In genomic region chr3:177169936-177170722, GRCh38 we compare ENCODE assay signal across 15 cellular contexts. TPM values are rescaled to one million over a fixed set of nuclear protein-coding genes. Genes with fewer than 3 reads are reported as not detected.
A peak's percentile ranks its signal among the peaks of the same experiment; 100 is the strongest.
DNase-seq lines count a peak whose midpoint lies in the region; ATAC-seq and TF ChIP-seq lines count a peak whose summit lies in the region.
"Had no signal": no experiment of that assay in that cellular context is flagged by ENCODE, and none has a peak within 500 bp of the region (broad histone marks: within the 10 kb centered on the region; RNA-seq: fewer than 3 reads in every experiment).

No MANE protein-coding gene starts in this region.

- intact Hi-C loops in activated T-helper 2 cell treated with anti-CD3 and anti-CD28 coated beads, Interferon-gamma antibody, Interleukin-2, Interleukin-4, amounts not matched to agents 10 μg/mL and 5 μg/mL and 100 μg/mL, durations not matched to agents 14 hours and 24 hours and 36 hours (cut with micrococcal nuclease) = no loop called here

- H3K4me1 Mint-ChIP-seq in activated T-helper 2 cell treated with anti-CD3 and anti-CD28 coated beads, Interferon-gamma antibody, Interleukin-2, Interleukin-4, amounts not matched to agents 10 μg/mL and 5 μg/mL and 100 μg/mL, durations not matched to agents 14 hours and 24 hours and 36 hours (ENCODE audit: low read depth) = peaks cover 33% of the 10 kb centered on the region
- peaks cover 51 to 79% (median 72%) of the 10 kb centered on the region in 3 donors for H3K4me1 Mint-ChIP-seq in naive B cell

- peaks cover 0 to 3% of the 10 kb centered on the region in 2 experiments; a peak in 2 of 3 replicates for H3K36me3 ChIP-seq in HEK293 (ENCODE audit: control insufficient read depth in 2 of 2, insufficient read depth in 1 of 2, low read length in 2 of 2)

- no peak overlapping the region for H3K4me3 ChIP-seq in HEK293 (ENCODE audit: low read depth, low read length)

- H3K4me3 Mint-ChIP-seq in activated T-helper 2 cell treated with anti-CD3 and anti-CD28 coated beads, Interferon-gamma antibody, Interleukin-2, Interleukin-4, amounts not matched to agents 10 μg/mL and 5 μg/mL and 100 μg/mL, durations not matched to agents 14 hours and 24 hours and 36 hours (ENCODE audit: low read depth) = no peak overlapping the region
- peak overlapping the region in 4 of 8 donors; percentile 8 to 78 (median 49) for H3K4me3 Mint-ChIP-seq in naive B cell

- no peaks in the 10 kb centered on the region for H3K27me3 Mint-ChIP-seq in activated T-helper 2 cell treated with anti-CD3 and anti-CD28 coated beads, Interferon-gamma antibody, Interleukin-2, Interleukin-4, amounts not matched to agents 10 μg/mL and 5 μg/mL and 100 μg/mL, durations not matched to agents 14 hours and 24 hours and 36 hours (ENCODE audit: low read depth)
- H3K27me3 Mint-ChIP-seq in naive B cell = no peaks in the 10 kb centered on the region

- H3K36me3 Mint-ChIP-seq in activated T-helper 2 cell treated with anti-CD3 and anti-CD28 coated beads, Interferon-gamma antibody, Interleukin-2, Interleukin-4, amounts not matched to agents 10 μg/mL and 5 μg/mL and 100 μg/mL, durations not matched to agents 14 hours and 24 hours and 36 hours (ENCODE audit: low read depth) = peaks cover 57% of the 10 kb centered on the region
- H3K36me3 Mint-ChIP-seq in naive B cell = peaks cover 9 to 16% of the 10 kb centered on the region in 2 donors

- CTCF ChIA-PET in HEK293 (lab: Yijun Ruan, JAX) = no interaction called here

- H3K27ac ChIP-seq in HEK293 (ENCODE audit: extremely low read depth, low read depth, low read length) = no peak overlapping the region

- peak overlapping the region; percentile 40 for H3K27ac Mint-ChIP-seq in activated T-helper 2 cell treated with anti-CD3 and anti-CD28 coated beads, Interferon-gamma antibody, Interleukin-2, Interleukin-4, amounts not matched to agents 10 μg/mL and 5 μg/mL and 100 μg/mL, durations not matched to agents 14 hours and 24 hours and 36 hours
- peak overlapping the region in 5 of 6 donors; percentile 16 to 74 (median 51) for H3K27ac Mint-ChIP-seq in naive B cell

- ATAC-seq in naive B cell (ENCODE audit: low read depth in 2 of 2) = no peak
- ATAC-seq: left ventricle myocardium superior, sciatic nerve had no signal

- no peaks in the 10 kb centered on the region for H3K4me1 ChIP-seq in HEK293 (ENCODE audit: control insufficient read depth, insufficient read depth, low read length)

- peak; percentile 22 for DNase-seq in DMS79 treated with DMSO at 0.1 percent for 48 hours (lab: John Stamatoyannopoulos, UW)
- no peak for DNase-seq in DMS79 (lab: John Stamatoyannopoulos, UW)
- DNase-seq in activated T-helper 2 cell treated with anti-CD3 and anti-CD28 coated beads, Interferon-gamma antibody, Interleukin-2, Interleukin-4, amounts not matched to agents 10 μg/mL and 5 μg/mL and 100 μg/mL, durations not matched to agents 14 hours and 24 hours and 36 hours (ENCODE audit: low spot score) = no peak
- DNase-seq in naive B cell = no peak
- DNase-seq in ureter (ENCODE audit: low spot score) = no peak
- no peak for DNase-seq in medulla oblongata (ENCODE audit: extremely low spot score)
- DNase-seq in KG1 (lab: John Stamatoyannopoulos, UW) = no peak
- DNase-seq: 8988T; activated CD8-positive, alpha-beta memory T cell treated with anti-CD3 and anti-CD28 coated beads, Interleukin-2, amount 50 U/mL, for 4 hours; cortex of kidney; hippocampal formation; left ventricle myocardium superior; stimulated activated naive CD4-positive, alpha-beta T cell had no signal

- POLR2A ChIA-PET in HEK293 (lab: Yijun Ruan, JAX) = no interaction called here

- no peaks in the 10 kb centered on the region for H3K9me3 ChIP-seq in HEK293 (ENCODE audit: control insufficient read depth, insufficient read depth, low read depth, low read length)

- TF ChIP-seq CTCF in HEK293 (tag by site-specific recombination; IDR thresholded peaks at IDR 0.05) = no peak

- no peaks in the 10 kb centered on the region for H3K9me3 Mint-ChIP-seq in activated T-helper 2 cell treated with anti-CD3 and anti-CD28 coated beads, Interferon-gamma antibody, Interleukin-2, Interleukin-4, amounts not matched to agents 10 μg/mL and 5 μg/mL and 100 μg/mL, durations not matched to agents 14 hours and 24 hours and 36 hours
- peaks cover 0 to 10% (median 5%) of the 10 kb centered on the region in 7 donors for H3K9me3 Mint-ChIP-seq in naive B cell

TF ChIP-seq in HEK293, 187 proteins besides CTCF, POLR2A, EP300 and RAD21:
- TF ChIP-seq REPIN1 (tag by site-specific recombination; IDR thresholded peaks at IDR 0.05; ENCODE audit: low read depth) (no peak), ZEB2 (tag by site-specific recombination; IDR thresholded peaks at IDR 0.05) (0 out of 2 replicates have a peak, but pooled peaks have one; percentile 17), ZNF184 (tag by site-specific recombination; IDR thresholded peaks at IDR 0.05) (no peak), ZSCAN30 (tag by site-specific recombination; IDR thresholded peaks at IDR 0.05) (no peak), ZFHX2 (tag by site-specific recombination; conservative IDR thresholded peaks at IDR 0.05) (0 out of 2 replicates have a peak, but pooled peaks have one; percentile 12)
TF ChIP-seq in HEK293: peak in this region for 2.

RNA-seq across cellular contexts. Expression of gene TBL1XR1, which starts 27.2 kb away (rescaled TPM):
- total RNA-seq in activated T-helper 2 cell treated with anti-CD3 and anti-CD28 coated beads, Interferon-gamma antibody, Interleukin-2, Interleukin-4, amounts not matched to agents 10 μg/mL and 5 μg/mL and 100 μg/mL, durations not matched to agents 14 hours and 24 hours and 36 hours = 168 and 169 TPM in 2 replicates
- 10 to 100 TPM; 18.4 to 48.3 (median 33.2) TPM for polyA plus RNA-seq in naive B cell (ENCODE audit: low read depth in 6 of 6)
- total RNA-seq in ureter = 181 TPM
